Comparison of ENCODE assay signal across 10 cellular contexts in the genomic region with DNA sequence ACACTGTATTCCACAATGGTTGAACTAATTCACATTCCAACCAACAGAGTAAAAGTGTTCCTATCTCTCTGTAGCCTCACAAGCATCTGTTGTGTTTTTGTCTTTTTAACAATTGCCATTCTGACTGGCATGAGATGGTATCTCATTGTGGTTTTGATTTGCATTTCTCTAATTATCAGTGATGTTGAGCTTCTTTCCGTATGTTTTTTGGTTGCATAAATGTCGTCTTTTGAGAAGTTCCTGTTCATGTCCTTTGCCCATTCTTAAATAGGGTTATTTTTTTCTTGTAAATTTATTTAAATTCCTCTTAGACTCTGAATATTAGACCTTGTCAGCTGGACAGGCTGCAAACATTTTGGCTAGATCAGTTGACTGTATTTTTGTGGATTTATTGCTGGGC.
"Had no signal": no experiment of that assay in that cellular context is flagged by ENCODE, and none has a peak within 500 bp of the region (broad histone marks: within the 10 kb centered on the region; RNA-seq: fewer than 3 reads in every experiment).

No MANE protein-coding gene starts in this region.

- H3K4me1 ChIP-seq: HAP-1 had no signal

- H3K4me2 ChIP-seq: GM23338 had no signal

- H2AFZ ChIP-seq: GM23248, GM23338 had no signal

- H3K27ac Mint-ChIP-seq: GM23338, H9, HFFc6 had no signal

- H3K4me3 ChIP-seq: GM23248, GM23338, HAP-1 had no signal

- H3K4me1 Mint-ChIP-seq: GM23338, H9 had no signal

- DNase-seq: GM23248, GOT3, H7, H9, HCEC 1CT, HFFc6 had no signal

- H3K9ac ChIP-seq: GM23248 had no signal

- FAIRE-seq: H54 had no signal

- ATAC-seq: GM23338, HCT116 had no signal

- H3K4me3 Mint-ChIP-seq: GM23338, H9, HFFc6 had no signal

- H3K27ac ChIP-seq: GM23248 had no signal

- H3K9me3 Mint-ChIP-seq: HFFc6 had no signal

- H3K9me3 ChIP-seq: HAP-1 had no signal

- H3K36me3 ChIP-seq: HAP-1 had no signal
